In the genomic region with DNA sequence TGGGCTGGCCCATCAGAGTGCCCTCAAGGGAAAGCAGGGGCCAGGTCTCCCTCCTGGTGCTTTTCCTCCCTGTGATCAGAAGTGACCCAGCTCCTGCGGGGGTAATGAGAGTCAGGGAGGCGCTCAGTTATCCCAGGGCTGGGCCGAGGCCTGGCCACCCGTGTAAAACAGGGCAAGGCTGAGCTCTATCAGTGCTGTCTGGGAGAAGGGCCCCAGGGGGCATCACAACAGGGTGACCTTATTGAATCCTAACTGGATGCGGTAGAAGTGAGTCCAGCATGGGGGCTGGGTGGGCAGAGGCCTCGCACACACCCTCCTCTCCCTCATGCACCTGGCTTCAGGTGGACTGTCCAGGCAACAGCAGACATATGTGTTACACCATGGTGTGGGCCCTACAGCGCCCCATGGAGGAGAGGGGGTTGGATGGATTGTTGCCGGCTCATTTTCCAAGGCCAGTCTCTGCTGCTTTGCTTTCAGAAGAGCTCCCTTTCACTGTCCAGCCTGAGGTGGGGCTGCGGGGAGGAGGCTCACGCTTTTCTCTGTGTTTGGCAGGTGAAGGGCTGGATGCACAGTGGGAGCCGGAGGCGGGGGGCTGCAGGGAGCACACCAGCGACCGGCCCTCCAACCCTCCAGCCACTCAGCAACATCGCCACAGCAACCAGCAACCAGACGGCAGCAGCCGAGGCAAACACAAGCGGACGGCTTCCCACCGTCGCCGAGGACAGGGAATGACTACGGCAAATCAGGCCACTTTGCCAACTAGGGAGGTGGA, we compare ENCODE assay signal across 1 cellular context.
TF ChIP-seq lines count a peak whose summit lies in the region.

No MANE protein-coding gene starts in this region.

TF ChIP-seq in K562, 482 proteins besides CTCF, POLR2A, EP300 and RAD21 (continued from another document):
- peak; percentile 24 for TF ChIP-seq CTCFL (IDR thresholded peaks at IDR 0.05; ENCODE audit: borderline replicate concordance, insufficient read depth, low read depth, low read length, poor library complexity, severe bottlenecking)
- TF ChIP-seq, protein P1, sequence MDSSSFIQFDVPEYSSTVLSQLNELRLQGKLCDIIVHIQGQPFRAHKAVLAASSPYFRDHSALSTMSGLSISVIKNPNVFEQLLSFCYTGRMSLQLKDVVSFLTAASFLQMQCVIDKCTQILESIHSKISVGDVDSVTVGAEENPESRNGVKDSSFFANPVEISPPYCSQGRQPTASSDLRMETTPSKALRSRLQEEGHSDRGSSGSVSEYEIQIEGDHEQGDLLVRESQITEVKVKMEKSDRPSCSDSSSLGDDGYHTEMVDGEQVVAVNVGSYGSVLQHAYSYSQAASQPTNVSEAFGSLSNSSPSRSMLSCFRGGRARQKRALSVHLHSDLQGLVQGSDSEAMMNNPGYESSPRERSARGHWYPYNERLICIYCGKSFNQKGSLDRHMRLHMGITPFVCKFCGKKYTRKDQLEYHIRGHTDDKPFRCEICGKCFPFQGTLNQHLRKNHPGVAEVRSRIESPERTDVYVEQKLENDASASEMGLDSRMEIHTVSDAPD (CRISPR knock-in tag; IDR thresholded peaks at IDR 0.05): no peak
- TF ChIP-seq, protein P2, sequence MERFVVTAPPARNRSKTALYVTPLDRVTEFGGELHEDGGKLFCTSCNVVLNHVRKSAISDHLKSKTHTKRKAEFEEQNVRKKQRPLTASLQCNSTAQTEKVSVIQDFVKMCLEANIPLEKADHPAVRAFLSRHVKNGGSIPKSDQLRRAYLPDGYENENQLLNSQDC (CRISPR knock-in tag; IDR thresholded peaks at IDR 0.05): 0 out of 2 replicates have a peak, but pooled peaks have one; percentile 34
- TF ChIP-seq ZNF655 (CRISPR knock-in tag; IDR thresholded peaks at IDR 0.05): no peak
- no peak for TF ChIP-seq CEBPB (tag; IDR thresholded peaks at IDR 0.05)
- TF ChIP-seq ATF3 (IDR thresholded peaks at IDR 0.05): no peak
- TF ChIP-seq ATF3 (CRISPR knock-in tag; conservative IDR thresholded peaks at IDR 0.05): no peak
- no peak for TF ChIP-seq POLR2H (tag; IDR thresholded peaks at IDR 0.05; ENCODE audit: low read depth)
- no peak for TF ChIP-seq XRCC3 (IDR thresholded peaks at IDR 0.05)
- 0 out of 2 replicates have a peak, but pooled peaks have one; percentile 17 for TF ChIP-seq SMC3 (conservative IDR thresholded peaks at IDR 0.05; ENCODE audit: insufficient read depth, low read depth, low read length)
- peak; percentile 66; the same call in 1 of the 2 replicates for TF ChIP-seq THAP12 (CRISPR knock-in tag; IDR thresholded peaks at IDR 0.05)
- TF ChIP-seq, protein P3, sequence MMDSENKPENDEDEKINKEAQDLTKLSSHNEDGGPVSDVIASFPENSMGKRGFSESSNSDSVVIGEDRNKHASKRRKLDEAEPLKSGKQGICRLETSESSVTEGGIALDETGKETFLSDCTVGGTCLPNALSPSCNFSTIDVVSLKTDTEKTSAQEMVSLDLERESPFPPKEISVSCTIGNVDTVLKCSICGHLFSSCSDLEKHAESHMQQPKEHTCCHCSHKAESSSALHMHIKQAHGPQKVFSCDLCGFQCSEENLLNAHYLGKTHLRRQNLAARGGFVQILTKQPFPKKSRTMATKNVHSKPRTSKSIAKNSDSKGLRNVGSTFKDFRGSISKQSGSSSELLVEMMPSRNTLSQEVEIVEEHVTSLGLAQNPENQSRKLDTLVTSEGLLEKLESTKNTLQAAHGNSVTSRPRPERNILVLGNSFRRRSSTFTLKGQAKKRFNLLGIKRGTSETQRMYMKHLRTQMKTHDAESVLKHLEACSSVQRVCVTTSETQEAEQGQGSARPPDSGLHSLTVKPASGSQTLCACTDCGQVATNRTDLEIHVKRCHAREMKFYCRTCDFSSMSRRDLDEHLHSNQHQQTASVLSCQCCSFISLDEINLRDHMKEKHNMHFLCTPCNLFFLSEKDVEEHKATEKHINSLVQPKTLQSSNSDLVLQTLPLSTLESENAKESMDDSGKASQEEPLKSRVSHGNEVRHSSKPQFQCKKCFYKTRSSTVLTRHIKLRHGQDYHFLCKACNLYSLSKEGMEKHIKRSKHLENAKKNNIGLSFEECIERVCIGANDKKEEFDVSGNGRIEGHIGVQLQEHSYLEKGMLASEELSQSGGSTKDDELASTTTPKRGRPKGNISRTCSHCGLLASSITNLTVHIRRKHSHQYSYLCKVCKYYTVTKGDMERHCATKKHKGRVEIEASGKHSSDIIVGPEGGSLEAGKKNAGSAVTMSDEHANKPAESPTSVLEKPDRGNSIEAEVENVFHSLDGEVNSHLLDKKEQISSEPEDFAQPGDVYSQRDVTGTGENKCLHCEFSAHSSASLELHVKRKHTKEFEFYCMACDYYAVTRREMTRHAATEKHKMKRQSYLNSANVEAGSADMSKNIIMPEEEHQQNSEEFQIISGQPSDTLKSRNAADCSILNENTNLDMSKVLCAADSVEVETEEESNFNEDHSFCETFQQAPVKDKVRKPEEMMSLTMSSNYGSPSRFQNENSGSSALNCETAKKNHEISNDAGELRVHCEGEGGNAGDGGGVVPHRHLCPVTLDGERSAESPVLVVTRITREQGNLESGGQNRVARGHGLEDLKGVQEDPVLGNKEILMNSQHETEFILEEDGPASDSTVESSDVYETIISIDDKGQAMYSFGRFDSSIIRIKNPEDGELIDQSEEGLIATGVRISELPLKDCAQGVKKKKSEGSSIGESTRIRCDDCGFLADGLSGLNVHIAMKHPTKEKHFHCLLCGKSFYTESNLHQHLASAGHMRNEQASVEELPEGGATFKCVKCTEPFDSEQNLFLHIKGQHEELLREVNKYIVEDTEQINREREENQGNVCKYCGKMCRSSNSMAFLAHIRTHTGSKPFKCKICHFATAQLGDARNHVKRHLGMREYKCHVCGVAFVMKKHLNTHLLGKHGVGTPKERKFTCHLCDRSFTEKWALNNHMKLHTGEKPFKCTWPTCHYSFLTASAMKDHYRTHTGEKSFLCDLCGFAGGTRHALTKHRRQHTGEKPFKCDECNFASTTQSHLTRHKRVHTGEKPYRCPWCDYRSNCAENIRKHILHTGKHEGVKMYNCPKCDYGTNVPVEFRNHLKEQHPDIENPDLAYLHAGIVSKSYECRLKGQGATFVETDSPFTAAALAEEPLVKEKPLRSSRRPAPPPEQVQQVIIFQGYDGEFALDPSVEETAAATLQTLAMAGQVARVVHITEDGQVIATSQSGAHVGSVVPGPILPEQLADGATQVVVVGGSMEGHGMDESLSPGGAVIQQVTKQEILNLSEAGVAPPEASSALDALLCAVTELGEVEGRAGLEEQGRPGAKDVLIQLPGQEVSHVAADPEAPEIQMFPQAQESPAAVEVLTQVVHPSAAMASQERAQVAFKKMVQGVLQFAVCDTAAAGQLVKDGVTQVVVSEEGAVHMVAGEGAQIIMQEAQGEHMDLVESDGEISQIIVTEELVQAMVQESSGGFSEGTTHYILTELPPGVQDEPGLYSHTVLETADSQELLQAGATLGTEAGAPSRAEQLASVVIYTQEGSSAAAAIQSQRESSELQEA (IDR thresholded peaks at IDR 0.05; ENCODE audit: low read depth): no peak
- no peak for TF ChIP-seq ZNF282 (CRISPR knock-in tag; IDR thresholded peaks at IDR 0.05)
- TF ChIP-seq YY1 (IDR thresholded peaks at IDR 0.05; ENCODE audit: borderline replicate concordance in 1 of 3, control insufficient read depth in 1 of 3, extremely low read depth in 1 of 3, insufficient read depth in 3 of 3, insufficient read length in 1 of 3, insufficient replicate concordance in 2 of 3, low read depth in 1 of 3, low read length in 2 of 3): peak in 1 of 3 experiments; percentile 4
